In genomic region chr5:128905225-128906110, GRCh38 we compare ENCODE assay signal across 8 cellular contexts. TPM values are rescaled to one million over a fixed set of nuclear protein-coding genes. Genes with fewer than 3 reads are reported as not detected.
A peak's percentile ranks its signal among the peaks of the same experiment; 100 is the strongest.
DNase-seq lines count a peak whose midpoint lies in the region; ATAC-seq lines count a peak whose summit lies in the region.

No MANE protein-coding gene starts in this region.

- H3K9me3 ChIP-seq in NT2/D1 (ENCODE audit: insufficient read depth, low read length) (no peaks in the 10 kb centered on the region), right cardiac atrium (ENCODE audit: control insufficient read depth, low read length) (no peaks in the 10 kb centered on the region)

- H3K4me3 ChIP-seq in NT2/D1 (ENCODE audit: insufficient read length, low read depth) (no peak overlapping the region), right cardiac atrium (ENCODE audit: low read length) (no peak overlapping the region)

- H3K4me1 ChIP-seq in NT2/D1 (ENCODE audit: insufficient read depth, insufficient read length) (no peaks in the 10 kb centered on the region), right cardiac atrium (ENCODE audit: control insufficient read depth, insufficient read depth, low read length) (no peaks in the 10 kb centered on the region)

- H3K27me3 ChIP-seq in NT2/D1 (ENCODE audit: insufficient read depth, insufficient read length): no peaks in the 10 kb centered on the region
- H3K27me3 ChIP-seq in right cardiac atrium (ENCODE audit: control insufficient read depth, insufficient read depth): no peaks in the 10 kb centered on the region

- H3K9ac ChIP-seq in NT2/D1 (ENCODE audit: insufficient read length, low read depth): no peak overlapping the region

- peak; percentile 7 for DNase-seq in NCI-H1436 (lab: John Stamatoyannopoulos, UW)
- no peak for DNase-seq in NCI-H1436 treated with DMSO at 0.1 percent for 48 hours (lab: John Stamatoyannopoulos, UW)
- peak; percentile 25 for DNase-seq in NT2/D1 (ENCODE audit: low read depth, low spot score)
- peak; percentile 2 for DNase-seq in amniotic stem cell (lab: John Stamatoyannopoulos, UW)
- no peak for DNase-seq in right cardiac atrium
- peak; percentile 37 for DNase-seq in smooth muscle cell of the brain vasculature (ENCODE audit: low read depth, low spot score)

- 41% methylated on average over 5 of the region's 5 CpGs for WGBS in right cardiac atrium

- ATAC-seq in GM19467 (IDR thresholded peaks at IDR 0.05; ENCODE audit: unreplicated experiment) (peak; percentile 85), HG03439 (IDR thresholded peaks at IDR 0.05; ENCODE audit: unreplicated experiment) (peak; percentile 90), right cardiac atrium (peak; percentile 69 to 79)

- no peaks in the 10 kb centered on the region for H3K36me3 ChIP-seq in NT2/D1 (ENCODE audit: insufficient read depth, insufficient read length, low read length)

- H3K27ac ChIP-seq in right cardiac atrium (ENCODE audit: low read length): no peak overlapping the region

- intact Hi-C loops in right cardiac atrium (cut with DNase I): no loop called here

RNA-seq across cellular contexts. Expression of gene SLC27A6, which starts 59.8 kb away (rescaled TPM):
- total RNA-seq in right cardiac atrium: 10 to 100 TPM; 25.2 to 46.3 (median 29.4) TPM
- polyA plus RNA-seq in right cardiac atrium: 27.8 TPM

Comparison
In these comparisons a context has a peak if more than half of its experiments do, and no peak if none do; other contexts are left out.
1. DNase-seq: peak in NCI-H1436 (single experiment), NT2/D1 (single experiment), amniotic stem cell (single experiment) and smooth muscle cell of the brain vasculature (single experiment); none in NCI-H1436 treated with DMSO at 0.1 percent for 48 hours (single experiment) and right cardiac atrium (0 of 3).
2. Peak in every context shown above with its lines, with median percentiles within 50 percentile points of each other: ATAC-seq.